Comparison of ENCODE assay signal across 11 cellular contexts in the genomic region with DNA sequence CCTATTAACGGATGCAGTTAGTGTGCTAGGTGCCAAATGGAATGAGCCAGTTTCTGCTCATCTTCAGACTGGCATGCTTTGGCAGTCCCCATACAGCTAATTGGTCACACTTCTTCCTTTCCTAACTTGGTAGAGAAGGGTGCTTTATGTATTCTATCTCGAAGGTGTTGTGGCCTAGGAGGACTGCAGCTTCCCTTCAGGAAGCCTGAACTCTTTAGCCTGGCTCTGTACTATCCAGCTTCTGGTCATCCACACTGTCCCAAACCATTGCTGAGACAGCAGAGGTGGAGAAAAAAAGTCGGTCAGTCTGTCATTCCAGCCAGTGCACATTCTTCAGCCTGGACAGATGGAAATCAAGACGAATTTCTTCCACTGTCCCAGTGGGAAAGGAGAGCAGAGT. TPM values are rescaled to one million over a fixed set of nuclear protein-coding genes. Genes with fewer than 3 reads are reported as not detected.
"Had no signal": no experiment of that assay in that cellular context is flagged by ENCODE, and none has a peak within 500 bp of the region (broad histone marks: within the 10 kb centered on the region; RNA-seq: fewer than 3 reads in every experiment).

No MANE protein-coding gene starts in this region.

RNA-seq across cellular contexts. Expression of a gene that starts 11.0 kb away (rescaled TPM):
- total RNA-seq: OCI-LY7, PC-3, PC-9, Peyer's patch, Right ventricle myocardium inferior, Right ventricle myocardium superior, RPMI7951, SJSA1, SK-MEL-5, T-cell had no signal
- polyA plus RNA-seq: SK-N-SH had no signal
